In genomic region chr11:70710192-70710965, GRCh38 we compare ENCODE assay signal across 29 cellular contexts.
"Had no signal": no experiment of that assay in that cellular context is flagged by ENCODE, and none has a peak within 500 bp of the region (broad histone marks: within the 10 kb centered on the region; RNA-seq: fewer than 3 reads in every experiment).

No MANE protein-coding gene starts in this region.

- H3K27me3 ChIP-seq: ascending aorta, brain microvascular endothelial cell, ovary, uterus had no signal

- H3K36me3 ChIP-seq: ascending aorta, brain microvascular endothelial cell, heart left ventricle, lower lobe of right lung, neutrophil, ovary, prostate gland, thoracic aorta, uterus had no signal

- H3K27ac ChIP-seq: ascending aorta, brain microvascular endothelial cell, coronary artery, heart left ventricle, lower lobe of right lung, neutrophil, ovary, prostate gland, skin epidermis, thoracic aorta, uterus had no signal

- DNase-seq: activated CD4-positive, alpha-beta T cell treated with anti-CD3 and anti-CD28 coated beads for 48 hours; activated CD4-positive, alpha-beta T cell treated with anti-CD3 and anti-CD28 coated beads, Interleukin-2, amount 50 U/mL, for 48 hours; activated CD8-positive, alpha-beta memory T cell treated with anti-CD3 and anti-CD28 coated beads for 24 hours; activated effector memory CD4-positive, alpha-beta T cell treated with Interleukin-2 at 50 U/mL for 16 hours; activated naive CD4-positive, alpha-beta T cell treated with anti-CD3 and anti-CD28 coated beads, Interleukin-2, amount 10 ng/mL, durations not matched to agents 7 days and 5 days; activated naive CD8-positive, alpha-beta T cell treated with anti-CD3 and anti-CD28 coated beads, Interleukin-2, amount 10 ng/mL, durations not matched to agents 7 days and 5 days; brain microvascular endothelial cell; effector memory CD4-positive, alpha-beta T cell; erythroblast; mesenchymal stem cell; naive thymus-derived CD8-positive, alpha-beta T cell; ovary; retina; stimulated activated CD4-positive, alpha-beta T cell treated with anti-CD3 and anti-CD28 coated beads, Interleukin-4, amount 100 ng/mL, for 24 hours; T-helper 1 cell; trophoblast cell; uterus had no signal

- H3K9me3 ChIP-seq: ascending aorta, heart left ventricle, lower lobe of right lung, neutrophil, ovary, prostate gland, thoracic aorta, uterus had no signal

- H3K4me3 ChIP-seq: ascending aorta, coronary artery, heart left ventricle, lower lobe of right lung, ovary, prostate gland, skin epidermis, thoracic aorta, uterus had no signal

- ATAC-seq: activated CD4-positive, CD25-positive, alpha-beta regulatory T cell treated with anti-CD3 and anti-CD28 coated beads, Interleukin-2, amount 50 U/mL, for 24 hours; heart left ventricle; left lobe of liver; lower lobe of right lung; naive thymus-derived CD8-positive, alpha-beta T cell; sciatic nerve; stimulated activated effector memory CD8-positive, alpha-beta T cell treated with anti-CD3 and anti-CD28 coated beads, Interleukin-12 subunit alpha, Interleukin-12 subunit beta, amount 100 ng/mL, for 72 hours had no signal

- H3K4me1 ChIP-seq: ascending aorta, heart left ventricle, prostate gland, uterus had no signal
